In genomic region chr10:83983578-83984255, GRCh38 we compare ENCODE assay signal across 13 cellular contexts.
DNase-seq lines count a peak whose midpoint lies in the region; FAIRE-seq and TF ChIP-seq lines count a peak whose summit lies in the region.
"Had no signal": no experiment of that assay in that cellular context is flagged by ENCODE, and none has a peak within 500 bp of the region (broad histone marks: within the 10 kb centered on the region; RNA-seq: fewer than 3 reads in every experiment).

No MANE protein-coding gene starts in this region.

- no peak for TF ChIP-seq CTCF in progenitor cell of endocrine pancreas (IDR thresholded peaks at IDR 0.05; ENCODE audit: unreplicated experiment)

- no peaks in the 10 kb centered on the region for H3K27me3 Mint-ChIP-seq in progenitor cell of endocrine pancreas

- no peaks in the 10 kb centered on the region for H3K27me3 ChIP-seq in HAP-1 (ENCODE audit: low read depth)
- H3K27me3 ChIP-seq in small intestine (ENCODE audit: control insufficient read depth in 2 of 2, insufficient read depth in 2 of 2, low read length in 2 of 2): no peaks in the 10 kb centered on the region
- H3K27me3 ChIP-seq: body of pancreas had no signal

- H3K36me3 ChIP-seq in HAP-1 (replicated peaks): no peaks in the 10 kb centered on the region
- no peaks in the 10 kb centered on the region for H3K36me3 ChIP-seq in small intestine (ENCODE audit: control insufficient read depth in 2 of 2, insufficient read depth in 2 of 2, low read length in 2 of 2)

- no peaks in the 10 kb centered on the region for H3K9me3 Mint-ChIP-seq in progenitor cell of endocrine pancreas (ENCODE audit: low read depth)

- no peak for FAIRE-seq in small intestine (lab: Jason Lieb, UNC)
- FAIRE-seq: frontal cortex, G401.6 had no signal

- no peak overlapping the region for H3K27ac ChIP-seq in small intestine (ENCODE audit: low read depth in 1 of 2, low read length in 1 of 2)
- H3K27ac ChIP-seq: body of pancreas had no signal

- H3K4me3 ChIP-seq in HAP-1: no peak overlapping the region
- H3K4me3 ChIP-seq in small intestine (ENCODE audit: low read depth in 1 of 2, low read length in 2 of 2): no peak overlapping the region
- H3K4me3 ChIP-seq: body of pancreas had no signal

- peaks cover 13% of the 10 kb centered on the region for H3K4me1 Mint-ChIP-seq in progenitor cell of endocrine pancreas (ENCODE audit: low read depth)
- H3K4me1 Mint-ChIP-seq: naive B cell had no signal

- in situ Hi-C loops in HAP-1 (cut with MboI; ENCODE audit: low sequenced_read_pairs): no loop called here

- H3K36me3 Mint-ChIP-seq in progenitor cell of endocrine pancreas (ENCODE audit: insufficient read depth): no peaks in the 10 kb centered on the region
- H3K36me3 Mint-ChIP-seq: naive B cell had no signal

- H3K27ac Mint-ChIP-seq in progenitor cell of endocrine pancreas: peak overlapping the region; percentile 47
- H3K27ac Mint-ChIP-seq: naive B cell had no signal

- H3K9me3 ChIP-seq in HAP-1 (no peaks in the 10 kb centered on the region), small intestine (ENCODE audit: control insufficient read depth, low read depth) (no peaks in the 10 kb centered on the region)
- H3K9me3 ChIP-seq: body of pancreas had no signal

- H3K4me1 ChIP-seq in HAP-1: peaks cover 4% of the 10 kb centered on the region
- H3K4me1 ChIP-seq in small intestine (ENCODE audit: control insufficient read depth in 2 of 2, insufficient read depth in 1 of 2, low read depth in 1 of 2, low read length in 1 of 2): no peaks in the 10 kb centered on the region
- H3K4me1 ChIP-seq: body of pancreas had no signal

- DNase-seq in HAP-1 (ENCODE audit: low spot score in 2 of 2): peak; percentile 61 to 69
- peak; percentile 66 for DNase-seq in NCI-H2171 (lab: John Stamatoyannopoulos, UW)
- DNase-seq in dermis microvascular lymphatic vessel endothelial cell (ENCODE audit: low read depth in 2 of 2): peak; percentile 23 to 81
- no peak for DNase-seq in progenitor cell of endocrine pancreas (ENCODE audit: low spot score, unreplicated experiment)
- no peak for DNase-seq in middle frontal gyrus (ENCODE audit: extremely low spot score, low spot score)
- no peak for DNase-seq in small intestine
- DNase-seq in KG1 (lab: John Stamatoyannopoulos, UW): no peak
- DNase-seq: activated CD8-positive, alpha-beta memory T cell treated with anti-CD3 and anti-CD28 coated beads, Interleukin-2, amount 50 U/mL, for 48 hours; body of pancreas; naive B cell; NCI-H1436 had no signal

- 54 to 70% (median 60%) methylated on average over 4 of the region's 4 CpGs for WGBS in small intestine, 3 donors

- H3K4me3 Mint-ChIP-seq in progenitor cell of endocrine pancreas (ENCODE audit: low read depth): no peak overlapping the region
- H3K4me3 Mint-ChIP-seq: naive B cell had no signal

Comparison
In these comparisons a context has a peak if more than half of its experiments do, and no peak if none do; other contexts are left out.
1. DNase-seq: peak in HAP-1 (2 of 2), NCI-H2171 (single experiment) and dermis microvascular lymphatic vessel endothelial cell (2 of 2); none in progenitor cell of endocrine pancreas (single experiment), middle frontal gyrus (single experiment), small intestine (single experiment) and KG1 (single experiment).